ENCODE assay signal across 8 cellular contexts in genomic region chr12:34218193-34219045, GRCh38.
A peak's percentile ranks its signal among the peaks of the same experiment; 100 is the strongest.
DNase-seq lines count a peak whose midpoint lies in the region; ATAC-seq, FAIRE-seq and TF ChIP-seq lines count a peak whose summit lies in the region.

No MANE protein-coding gene starts in this region.

- H3K4me3 ChIP-seq in A673 (ENCODE audit: low read depth, low read length, poor library complexity, severe bottlenecking) (peak overlapping the region; percentile 45), colonic mucosa (peak overlapping the region; percentile 26), HepG2 (replicated peaks in 1 of 3; ENCODE audit: insufficient read depth in 1 of 3, low read depth in 2 of 3, low read length in 3 of 3) (peak overlapping the region; percentile 24 to 61 (median 32); a peak in 5 of 6 replicates)

- TF ChIP-seq EP300 in HepG2 (IDR thresholded peaks at IDR 0.05; ENCODE audit: low read depth in 2 of 2, low read length in 2 of 2): no peak
- no peak for TF ChIP-seq EP300 in HepG2 (CRISPR knock-in tag; IDR thresholded peaks at IDR 0.05; ENCODE audit: borderline replicate concordance)

- H2AFZ ChIP-seq in HepG2 (ENCODE audit: low read length): peak overlapping the region; percentile 68

- intact Hi-C loops in A673 (cut with micrococcal nuclease; ENCODE audit: unreplicated experiment) (loop anchor here (1.0 to 10.0 kb wide), 3 partner anchors 64 to 178 kb away; no protein-coding TSS in a partner anchor), colonic mucosa (cut with DNase I) (loop anchor here (5.0 kb wide), 1 partner anchor 96 kb away; no protein-coding TSS in a partner anchor), HepG2 (cut with micrococcal nuclease; ENCODE audit: unreplicated experiment) (loop anchor here (1.0 kb wide), 2 partner anchors 95 to 180 kb away; no protein-coding TSS in a partner anchor)

- WGBS in HepG2 (ENCODE audit: low lambda C conversion rate): 23% methylated on average over 13 of the region's 39 CpGs

- peak; percentile 71 for DNase-seq in A673 (ENCODE audit: low spot score)
- peak; percentile 60 for DNase-seq in NCI-H2171 treated with DMSO at 0.1 percent for 48 hours (lab: John Stamatoyannopoulos, UW)
- peak; percentile 61 for DNase-seq in colonic mucosa
- peak; percentile 64 for DNase-seq in HepG2 (ENCODE audit: low spot score)
- peak; percentile 67 for DNase-seq in stimulated activated CD4-positive, alpha-beta T cell treated with anti-CD3 and anti-CD28 coated beads, Interleukin-4, amount 100 ng/mL, for 24 hours

- no peaks in the 10 kb centered on the region for H3K79me2 ChIP-seq in HepG2 (ENCODE audit: insufficient read depth, low read length)

- in situ Hi-C loops in HepG2 (cut with HindIII; ENCODE audit: extremely low pct_ligation_motif_present, low pct_unique_long_range_greater_than_20kb): loop anchor here (5.0 to 25.0 kb wide), 3 partner anchors 96 to 1281 kb away; no protein-coding TSS in a partner anchor

- H3K27ac ChIP-seq in A673 (ENCODE audit: low read depth, low read length, poor library complexity, severe bottlenecking): no peak overlapping the region
- no peak overlapping the region for H3K27ac ChIP-seq in colonic mucosa
- H3K27ac ChIP-seq in HepG2 (ENCODE audit: extremely low read length, insufficient read depth, low read length): no peak overlapping the region

- POLR2A ChIA-PET in A673 (lab: Charles Lee; ENCODE audit: low non-redundant PET) (no interaction called here), HepG2 (lab: Yijun Ruan, JAX) (no interaction called here)

- peak overlapping the region; percentile 77 for H3K4me2 ChIP-seq in HepG2 (ENCODE audit: low read depth, low read length)

- H3K36me3 ChIP-seq in A673 (ENCODE audit: insufficient read depth, low read length, poor library complexity, severe bottlenecking) (no peaks in the 10 kb centered on the region), colonic mucosa (no peaks in the 10 kb centered on the region), HepG2 (replicated peaks in 1 of 2; ENCODE audit: control insufficient read depth in 1 of 2, insufficient read depth in 2 of 2, low read length in 2 of 2) (no peaks in the 10 kb centered on the region)

- CTCF ChIA-PET in A673 (lab: Charles Lee) (no interaction called here), HepG2 (lab: Yijun Ruan, JAX; ENCODE audit: low intra/inter-chr PET ratio, low total read pairs) (interaction anchor here (1.9 to 2.2 kb wide), 2 partner anchors 95 to 179 kb away, joined by 18 to 29 read pairs; no protein-coding TSS in a partner anchor)

- no peaks in the 10 kb centered on the region for H4K20me1 ChIP-seq in HepG2 (ENCODE audit: insufficient read depth, low read length)

- no peaks in the 10 kb centered on the region for H3K27me3 ChIP-seq in A673 (replicated peaks; ENCODE audit: insufficient read depth, low read depth, low read length, poor library complexity)
- no peaks in the 10 kb centered on the region for H3K27me3 ChIP-seq in colonic mucosa
- no peaks in the 10 kb centered on the region; a peak in 2 of 5 replicates for H3K27me3 ChIP-seq in HepG2 (ENCODE audit: control insufficient read depth in 1 of 2, insufficient read depth in 2 of 2, low read length in 2 of 2)

- TF ChIP-seq CTCF in A673 (conservative IDR thresholded peaks at IDR 0.05; ENCODE audit: low read depth, low read length): peak; percentile 94
- TF ChIP-seq CTCF in colonic mucosa (IDR thresholded peaks at IDR 0.05): peak; percentile 88
- peak; percentile 84 for TF ChIP-seq CTCF in HepG2 (CRISPR knock-in tag; IDR thresholded peaks at IDR 0.05)

- H3K9ac ChIP-seq in colonic mucosa (ENCODE audit: low read depth in 2 of 2, low read length in 2 of 2): peak overlapping the region in 1 of 2 donors; percentile 30
- no peak overlapping the region for H3K9ac ChIP-seq in HepG2 (ENCODE audit: insufficient read depth, low read depth, low read length)

- H3K4me1 ChIP-seq in A673 (ENCODE audit: insufficient read depth, low read length, poor library complexity, severe bottlenecking): no peaks in the 10 kb centered on the region
- no peaks in the 10 kb centered on the region for H3K4me1 ChIP-seq in colonic mucosa
- no peaks in the 10 kb centered on the region for H3K4me1 ChIP-seq in HepG2 (ENCODE audit: insufficient read depth, low read length)

- FAIRE-seq in HepG2 (lab: Jason Lieb, UNC): peak; percentile 82

- ATAC-seq in GM18517 (IDR thresholded peaks at IDR 0.05; ENCODE audit: unreplicated experiment) (peak; percentile 92), HG03097 (IDR thresholded peaks at IDR 0.05; ENCODE audit: low FRiP score, unreplicated experiment) (peak; percentile 82), HepG2 (peak; percentile 90)
- peak; percentile 56 to 57 for ATAC-seq in activated CD4-positive, CD25-positive, alpha-beta regulatory T cell treated with anti-CD3 and anti-CD28 coated beads, Interleukin-2, amount 50 U/mL, for 24 hours

- peak; percentile 46; the same call in 1 of the 2 replicates for TF ChIP-seq RAD21 in HepG2 (CRISPR knock-in tag; IDR thresholded peaks at IDR 0.05)

- H3K9me3 ChIP-seq in A673 (ENCODE audit: low read depth, low read length, poor library complexity, severe bottlenecking): no peaks in the 10 kb centered on the region
- H3K9me3 ChIP-seq in colonic mucosa: no peaks in the 10 kb centered on the region
- H3K9me3 ChIP-seq in HepG2 (ENCODE audit: low read length): no peaks in the 10 kb centered on the region

- no peak for TF ChIP-seq POLR2A in HepG2 (IDR thresholded peaks at IDR 0.05; ENCODE audit: insufficient read depth in 1 of 2, low read depth in 2 of 2, low read length in 2 of 2)

- BruUV-seq in A673 (replicated peaks; lab: Mats Ljungman, UMichigan) (no TSS peak), HepG2 (replicated peaks; lab: Mats Ljungman, UMichigan) (no TSS peak)

TF ChIP-seq in HepG2, 621 proteins besides CTCF, POLR2A, EP300 and RAD21 (continues in another document):
- TF ChIP-seq XRCC5 (optimal IDR thresholded peaks at IDR 0.05; ENCODE audit: low read length) (peak; percentile 29), GTF2F1 (IDR thresholded peaks at IDR 0.05; ENCODE audit: low read length) (no peak), ZSCAN29 (CRISPR knock-in tag; conservative IDR thresholded peaks at IDR 0.05) (no peak), STAG1 (CRISPR knock-in tag; IDR thresholded peaks at IDR 0.05) (peak; percentile 72), AKAP8 (CRISPR knock-in tag; IDR thresholded peaks at IDR 0.05) (no peak), ZNF33B (CRISPR knock-in tag; IDR thresholded peaks at IDR 0.05) (0 out of 2 replicates have a peak, but pooled peaks have one; percentile 62), ZBTB42 (CRISPR knock-in tag; IDR thresholded peaks at IDR 0.05) (no peak), E2F2 (CRISPR knock-in tag; IDR thresholded peaks at IDR 0.05; ENCODE audit: borderline replicate concordance) (no peak), MTA1 (CRISPR knock-in tag; IDR thresholded peaks at IDR 0.05; ENCODE audit: borderline replicate concordance) (no peak), ZKSCAN8 (CRISPR knock-in tag; IDR thresholded peaks at IDR 0.05; ENCODE audit: borderline replicate concordance) (no peak), GABPA (IDR thresholded peaks at IDR 0.05; ENCODE audit: low read depth, low read length) (no peak), GABPA (CRISPR knock-in tag; IDR thresholded peaks at IDR 0.05; ENCODE audit: low read depth) (no peak), ZNF567 (CRISPR knock-in tag; IDR thresholded peaks at IDR 0.05; ENCODE audit: borderline replicate concordance) (no peak), BCL3 (CRISPR knock-in tag; IDR thresholded peaks at IDR 0.05) (0 out of 2 replicates have a peak, but pooled peaks have one; percentile 28), NR2F1 (CRISPR knock-in tag; IDR thresholded peaks at IDR 0.05) (no peak), ZNF891 (CRISPR knock-in tag; IDR thresholded peaks at IDR 0.05) (no peak), RBAK (CRISPR knock-in tag; IDR thresholded peaks at IDR 0.05) (no peak)
